In the genomic region with DNA sequence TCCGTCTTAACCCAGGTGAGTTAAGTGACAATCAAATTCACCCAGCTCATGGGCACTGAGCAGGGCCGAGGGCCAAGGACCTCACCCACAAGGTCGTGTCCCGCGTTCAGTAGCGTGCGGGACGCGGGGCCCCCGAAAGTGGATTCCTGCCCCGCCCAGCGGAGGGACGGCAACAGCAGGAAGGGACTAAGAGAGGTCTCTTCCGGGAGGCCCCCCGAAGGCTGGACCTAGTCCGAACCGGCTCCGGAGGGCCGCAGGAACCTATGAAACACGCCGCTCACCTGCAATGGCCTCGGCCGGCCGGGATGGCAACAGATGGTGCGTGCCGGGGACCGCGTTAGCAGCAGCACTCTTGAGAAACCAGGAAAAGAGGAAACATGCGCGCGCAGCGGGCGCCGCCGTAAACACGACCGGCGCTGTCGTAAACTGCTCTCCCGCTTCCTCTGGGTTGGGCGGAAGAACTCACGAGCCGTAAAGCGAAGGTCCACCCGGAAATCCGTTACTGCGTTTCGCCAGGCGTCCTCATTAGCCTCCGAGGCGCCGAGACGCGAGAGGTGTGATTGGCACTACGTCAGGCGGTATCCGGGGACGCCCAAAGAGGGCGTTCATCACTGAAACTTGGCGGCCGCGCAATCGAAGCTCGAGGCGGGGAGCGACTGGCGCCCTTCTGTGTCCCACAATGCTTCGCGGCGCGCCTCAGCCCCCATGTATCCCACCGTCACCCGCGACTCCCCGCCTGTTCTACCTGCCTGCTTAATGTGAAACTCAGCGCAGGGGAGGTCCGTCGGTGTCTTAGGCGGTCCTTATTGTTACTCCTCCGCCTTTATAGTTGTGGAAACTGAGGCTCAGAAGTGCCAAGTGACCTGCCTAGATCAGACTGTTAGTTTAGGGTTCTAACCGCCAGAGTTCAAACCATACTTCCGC, we compare ENCODE assay signal across 1 cellular context.
TF ChIP-seq lines count a peak whose summit lies in the region.

A gene with protein sequence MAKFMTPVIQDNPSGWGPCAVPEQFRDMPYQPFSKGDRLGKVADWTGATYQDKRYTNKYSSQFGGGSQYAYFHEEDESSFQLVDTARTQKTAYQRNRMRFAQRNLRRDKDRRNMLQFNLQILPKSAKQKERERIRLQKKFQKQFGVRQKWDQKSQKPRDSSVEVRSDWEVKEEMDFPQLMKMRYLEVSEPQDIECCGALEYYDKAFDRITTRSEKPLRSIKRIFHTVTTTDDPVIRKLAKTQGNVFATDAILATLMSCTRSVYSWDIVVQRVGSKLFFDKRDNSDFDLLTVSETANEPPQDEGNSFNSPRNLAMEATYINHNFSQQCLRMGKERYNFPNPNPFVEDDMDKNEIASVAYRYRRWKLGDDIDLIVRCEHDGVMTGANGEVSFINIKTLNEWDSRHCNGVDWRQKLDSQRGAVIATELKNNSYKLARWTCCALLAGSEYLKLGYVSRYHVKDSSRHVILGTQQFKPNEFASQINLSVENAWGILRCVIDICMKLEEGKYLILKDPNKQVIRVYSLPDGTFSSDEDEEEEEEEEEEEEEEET (minus strand): TSS at position 372 of the 924 bp plus-strand sequence. CDS start 3,045 bp downstream, outside the sequence.

TF ChIP-seq in HepG2, 621 proteins besides CTCF, POLR2A, EP300 and RAD21 (continued from another document and continues in another):
- TF ChIP-seq, protein P1, sequence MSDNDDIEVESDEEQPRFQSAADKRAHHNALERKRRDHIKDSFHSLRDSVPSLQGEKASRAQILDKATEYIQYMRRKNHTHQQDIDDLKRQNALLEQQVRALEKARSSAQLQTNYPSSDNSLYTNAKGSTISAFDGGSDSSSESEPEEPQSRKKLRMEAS (IDR thresholded peaks at IDR 0.05), result peak; percentile 93
- no peak for TF ChIP-seq SOX6 (IDR thresholded peaks at IDR 0.05)
- TF ChIP-seq SOX6 (CRISPR knock-in tag; IDR thresholded peaks at IDR 0.05), result peak; percentile 70; the same call in 1 of the 2 replicates
- TF ChIP-seq, protein P2, sequence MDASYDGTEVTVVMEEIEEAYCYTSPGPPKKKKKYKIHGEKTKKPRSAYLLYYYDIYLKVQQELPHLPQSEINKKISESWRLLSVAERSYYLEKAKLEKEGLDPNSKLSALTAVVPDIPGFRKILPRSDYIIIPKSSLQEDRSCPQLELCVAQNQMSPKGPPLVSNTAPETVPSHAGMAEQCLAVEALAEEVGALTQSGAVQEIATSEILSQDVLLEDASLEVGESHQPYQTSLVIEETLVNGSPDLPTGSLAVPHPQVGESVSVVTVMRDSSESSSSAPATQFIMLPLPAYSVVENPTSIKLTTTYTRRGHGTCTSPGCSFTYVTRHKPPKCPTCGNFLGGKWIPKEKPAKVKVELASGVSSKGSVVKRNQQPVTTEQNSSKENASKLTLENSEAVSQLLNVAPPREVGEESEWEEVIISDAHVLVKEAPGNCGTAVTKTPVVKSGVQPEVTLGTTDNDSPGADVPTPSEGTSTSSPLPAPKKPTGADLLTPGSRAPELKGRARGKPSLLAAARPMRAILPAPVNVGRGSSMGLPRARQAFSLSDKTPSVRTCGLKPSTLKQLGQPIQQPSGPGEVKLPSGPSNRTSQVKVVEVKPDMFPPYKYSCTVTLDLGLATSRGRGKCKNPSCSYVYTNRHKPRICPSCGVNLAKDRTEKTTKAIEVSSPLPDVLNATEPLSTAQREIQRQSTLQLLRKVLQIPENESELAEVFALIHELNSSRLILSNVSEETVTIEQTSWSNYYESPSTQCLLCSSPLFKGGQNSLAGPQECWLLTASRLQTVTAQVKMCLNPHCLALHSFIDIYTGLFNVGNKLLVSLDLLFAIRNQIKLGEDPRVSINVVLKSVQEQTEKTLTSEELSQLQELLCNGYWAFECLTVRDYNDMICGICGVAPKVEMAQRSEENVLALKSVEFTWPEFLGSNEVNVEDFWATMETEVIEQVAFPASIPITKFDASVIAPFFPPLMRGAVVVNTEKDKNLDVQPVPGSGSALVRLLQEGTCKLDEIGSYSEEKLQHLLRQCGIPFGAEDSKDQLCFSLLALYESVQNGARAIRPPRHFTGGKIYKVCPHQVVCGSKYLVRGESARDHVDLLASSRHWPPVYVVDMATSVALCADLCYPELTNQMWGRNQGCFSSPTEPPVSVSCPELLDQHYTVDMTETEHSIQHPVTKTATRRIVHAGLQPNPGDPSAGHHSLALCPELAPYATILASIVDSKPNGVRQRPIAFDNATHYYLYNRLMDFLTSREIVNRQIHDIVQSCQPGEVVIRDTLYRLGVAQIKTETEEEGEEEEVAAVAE (CRISPR knock-in tag; IDR thresholded peaks at IDR 0.05; ENCODE audit: borderline replicate concordance), result peak; percentile 85; the same call in 1 of the 2 replicates
- TF ChIP-seq, protein P3, sequence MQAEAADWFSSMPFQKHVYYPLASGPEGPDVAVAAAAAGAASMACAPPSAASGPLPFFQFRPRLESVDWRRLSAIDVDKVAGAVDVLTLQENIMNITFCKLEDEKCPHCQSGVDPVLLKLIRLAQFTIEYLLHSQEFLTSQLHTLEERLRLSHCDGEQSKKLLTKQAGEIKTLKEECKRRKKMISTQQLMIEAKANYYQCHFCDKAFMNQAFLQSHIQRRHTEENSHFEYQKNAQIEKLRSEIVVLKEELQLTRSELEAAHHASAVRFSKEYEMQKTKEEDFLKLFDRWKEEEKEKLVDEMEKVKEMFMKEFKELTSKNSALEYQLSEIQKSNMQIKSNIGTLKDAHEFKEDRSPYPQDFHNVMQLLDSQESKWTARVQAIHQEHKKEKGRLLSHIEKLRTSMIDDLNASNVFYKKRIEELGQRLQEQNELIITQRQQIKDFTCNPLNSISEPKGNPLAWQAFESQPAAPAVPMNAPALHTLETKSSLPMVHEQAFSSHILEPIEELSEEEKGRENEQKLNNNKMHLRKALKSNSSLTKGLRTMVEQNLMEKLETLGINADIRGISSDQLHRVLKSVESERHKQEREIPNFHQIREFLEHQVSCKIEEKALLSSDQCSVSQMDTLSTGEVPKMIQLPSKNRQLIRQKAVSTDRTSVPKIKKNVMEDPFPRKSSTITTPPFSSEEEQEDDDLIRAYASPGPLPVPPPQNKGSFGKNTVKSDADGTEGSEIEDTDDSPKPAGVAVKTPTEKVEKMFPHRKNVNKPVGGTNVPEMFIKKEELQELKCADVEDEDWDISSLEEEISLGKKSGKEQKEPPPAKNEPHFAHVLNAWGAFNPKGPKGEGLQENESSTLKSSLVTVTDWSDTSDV (CRISPR knock-in tag; IDR thresholded peaks at IDR 0.05), result no peak
- TF ChIP-seq ZNF460 (CRISPR knock-in tag; IDR thresholded peaks at IDR 0.05; ENCODE audit: borderline replicate concordance), result no peak; the same call in 1 of the 2 replicates
- peak; percentile 84; the same call in 1 of the 2 replicates for TF ChIP-seq ZNF430 (CRISPR knock-in tag; IDR thresholded peaks at IDR 0.05)
- TF ChIP-seq, protein P4, sequence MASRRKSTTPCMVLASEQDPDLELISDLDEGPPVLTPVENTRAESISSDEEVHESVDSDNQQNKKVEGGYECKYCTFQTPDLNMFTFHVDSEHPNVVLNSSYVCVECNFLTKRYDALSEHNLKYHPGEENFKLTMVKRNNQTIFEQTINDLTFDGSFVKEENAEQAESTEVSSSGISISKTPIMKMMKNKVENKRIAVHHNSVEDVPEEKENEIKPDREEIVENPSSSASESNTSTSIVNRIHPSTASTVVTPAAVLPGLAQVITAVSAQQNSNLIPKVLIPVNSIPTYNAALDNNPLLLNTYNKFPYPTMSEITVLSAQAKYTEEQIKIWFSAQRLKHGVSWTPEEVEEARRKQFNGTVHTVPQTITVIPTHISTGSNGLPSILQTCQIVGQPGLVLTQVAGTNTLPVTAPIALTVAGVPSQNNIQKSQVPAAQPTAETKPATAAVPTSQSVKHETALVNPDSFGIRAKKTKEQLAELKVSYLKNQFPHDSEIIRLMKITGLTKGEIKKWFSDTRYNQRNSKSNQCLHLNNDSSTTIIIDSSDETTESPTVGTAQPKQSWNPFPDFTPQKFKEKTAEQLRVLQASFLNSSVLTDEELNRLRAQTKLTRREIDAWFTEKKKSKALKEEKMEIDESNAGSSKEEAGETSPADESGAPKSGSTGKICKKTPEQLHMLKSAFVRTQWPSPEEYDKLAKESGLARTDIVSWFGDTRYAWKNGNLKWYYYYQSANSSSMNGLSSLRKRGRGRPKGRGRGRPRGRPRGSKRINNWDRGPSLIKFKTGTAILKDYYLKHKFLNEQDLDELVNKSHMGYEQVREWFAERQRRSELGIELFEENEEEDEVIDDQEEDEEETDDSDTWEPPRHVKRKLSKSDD (CRISPR knock-in tag; IDR thresholded peaks at IDR 0.05; ENCODE audit: low read depth), result peak; percentile 73; the same call in 1 of the 2 replicates
- peak; percentile 93 for TF ChIP-seq KMT2A (CRISPR knock-in tag; IDR thresholded peaks at IDR 0.05)
- no peak for TF ChIP-seq NFE2 (CRISPR knock-in tag; IDR thresholded peaks at IDR 0.05)
- TF ChIP-seq SIN3B (IDR thresholded peaks at IDR 0.05; ENCODE audit: low read length), result no peak
- no peak for TF ChIP-seq RBM39 (IDR thresholded peaks at IDR 0.05; ENCODE audit: low read depth, low read length, poor library complexity, severe bottlenecking)
- TF ChIP-seq, protein P5, sequence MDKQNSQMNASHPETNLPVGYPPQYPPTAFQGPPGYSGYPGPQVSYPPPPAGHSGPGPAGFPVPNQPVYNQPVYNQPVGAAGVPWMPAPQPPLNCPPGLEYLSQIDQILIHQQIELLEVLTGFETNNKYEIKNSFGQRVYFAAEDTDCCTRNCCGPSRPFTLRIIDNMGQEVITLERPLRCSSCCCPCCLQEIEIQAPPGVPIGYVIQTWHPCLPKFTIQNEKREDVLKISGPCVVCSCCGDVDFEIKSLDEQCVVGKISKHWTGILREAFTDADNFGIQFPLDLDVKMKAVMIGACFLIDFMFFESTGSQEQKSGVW (CRISPR knock-in tag; IDR thresholded peaks at IDR 0.05; ENCODE audit: borderline replicate concordance), result no peak
- TF ChIP-seq ZNF34 (CRISPR knock-in tag; IDR thresholded peaks at IDR 0.05; ENCODE audit: borderline replicate concordance), result no peak
- peak; percentile 98 for TF ChIP-seq YEATS2 (CRISPR knock-in tag; IDR thresholded peaks at IDR 0.05; ENCODE audit: borderline replicate concordance)
- TF ChIP-seq SYNCRIP (IDR thresholded peaks at IDR 0.05; ENCODE audit: insufficient read depth, low read depth, low read length), result no peak
- no peak for TF ChIP-seq ZKSCAN1 (IDR thresholded peaks at IDR 0.05; ENCODE audit: low read length)
- TF ChIP-seq ZNF3 (CRISPR knock-in tag; IDR thresholded peaks at IDR 0.05), result no peak
- no peak for TF ChIP-seq PAF1 (CRISPR knock-in tag; IDR thresholded peaks at IDR 0.05)
- TF ChIP-seq, protein P6, sequence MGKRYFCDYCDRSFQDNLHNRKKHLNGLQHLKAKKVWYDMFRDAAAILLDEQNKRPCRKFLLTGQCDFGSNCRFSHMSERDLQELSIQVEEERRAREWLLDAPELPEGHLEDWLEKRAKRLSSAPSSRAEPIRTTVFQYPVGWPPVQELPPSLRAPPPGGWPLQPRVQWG (CRISPR knock-in tag; IDR thresholded peaks at IDR 0.05; ENCODE audit: borderline replicate concordance, low read depth), result no peak
- TF ChIP-seq ZNF234 (CRISPR knock-in tag; conservative IDR thresholded peaks at IDR 0.05), result no peak
- TF ChIP-seq, protein P7, sequence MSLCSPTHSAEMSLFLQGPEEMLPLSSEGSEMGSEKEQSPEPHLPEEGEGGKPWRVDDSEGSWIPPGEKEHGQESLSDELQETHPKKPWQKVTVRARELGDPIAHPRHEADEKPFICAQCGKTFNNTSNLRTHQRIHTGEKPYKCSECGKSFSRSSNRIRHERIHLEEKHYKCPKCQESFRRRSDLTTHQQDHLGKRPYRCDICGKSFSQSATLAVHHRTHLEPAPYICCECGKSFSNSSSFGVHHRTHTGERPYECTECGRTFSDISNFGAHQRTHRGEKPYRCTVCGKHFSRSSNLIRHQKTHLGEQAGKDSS (CRISPR knock-in tag; IDR thresholded peaks at IDR 0.05; ENCODE audit: borderline replicate concordance, low read depth), result peak; percentile 66; the same call in 1 of the 2 replicates
- TF ChIP-seq ZFAT (CRISPR knock-in tag; conservative IDR thresholded peaks at IDR 0.05), result no peak
- TF ChIP-seq, protein P8, sequence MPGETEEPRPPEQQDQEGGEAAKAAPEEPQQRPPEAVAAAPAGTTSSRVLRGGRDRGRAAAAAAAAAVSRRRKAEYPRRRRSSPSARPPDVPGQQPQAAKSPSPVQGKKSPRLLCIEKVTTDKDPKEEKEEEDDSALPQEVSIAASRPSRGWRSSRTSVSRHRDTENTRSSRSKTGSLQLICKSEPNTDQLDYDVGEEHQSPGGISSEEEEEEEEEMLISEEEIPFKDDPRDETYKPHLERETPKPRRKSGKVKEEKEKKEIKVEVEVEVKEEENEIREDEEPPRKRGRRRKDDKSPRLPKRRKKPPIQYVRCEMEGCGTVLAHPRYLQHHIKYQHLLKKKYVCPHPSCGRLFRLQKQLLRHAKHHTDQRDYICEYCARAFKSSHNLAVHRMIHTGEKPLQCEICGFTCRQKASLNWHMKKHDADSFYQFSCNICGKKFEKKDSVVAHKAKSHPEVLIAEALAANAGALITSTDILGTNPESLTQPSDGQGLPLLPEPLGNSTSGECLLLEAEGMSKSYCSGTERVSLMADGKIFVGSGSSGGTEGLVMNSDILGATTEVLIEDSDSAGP (CRISPR knock-in tag; IDR thresholded peaks at IDR 0.05; ENCODE audit: borderline replicate concordance), result peak; percentile 94
- no peak for TF ChIP-seq REXO4 (CRISPR knock-in tag; IDR thresholded peaks at IDR 0.05; ENCODE audit: borderline replicate concordance)
- TF ChIP-seq, protein P9, sequence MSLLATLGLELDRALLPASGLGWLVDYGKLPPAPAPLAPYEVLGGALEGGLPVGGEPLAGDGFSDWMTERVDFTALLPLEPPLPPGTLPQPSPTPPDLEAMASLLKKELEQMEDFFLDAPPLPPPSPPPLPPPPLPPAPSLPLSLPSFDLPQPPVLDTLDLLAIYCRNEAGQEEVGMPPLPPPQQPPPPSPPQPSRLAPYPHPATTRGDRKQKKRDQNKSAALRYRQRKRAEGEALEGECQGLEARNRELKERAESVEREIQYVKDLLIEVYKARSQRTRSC (CRISPR knock-in tag; IDR thresholded peaks at IDR 0.05; ENCODE audit: low read depth), result no peak
- TF ChIP-seq ZNF878 (CRISPR knock-in tag; IDR thresholded peaks at IDR 0.05), result no peak
- TF ChIP-seq ZNF260 (CRISPR knock-in tag; IDR thresholded peaks at IDR 0.05; ENCODE audit: borderline replicate concordance, low read depth), result 0 out of 2 replicates have a peak, but pooled peaks have one; percentile 16
- TF ChIP-seq, protein P10, sequence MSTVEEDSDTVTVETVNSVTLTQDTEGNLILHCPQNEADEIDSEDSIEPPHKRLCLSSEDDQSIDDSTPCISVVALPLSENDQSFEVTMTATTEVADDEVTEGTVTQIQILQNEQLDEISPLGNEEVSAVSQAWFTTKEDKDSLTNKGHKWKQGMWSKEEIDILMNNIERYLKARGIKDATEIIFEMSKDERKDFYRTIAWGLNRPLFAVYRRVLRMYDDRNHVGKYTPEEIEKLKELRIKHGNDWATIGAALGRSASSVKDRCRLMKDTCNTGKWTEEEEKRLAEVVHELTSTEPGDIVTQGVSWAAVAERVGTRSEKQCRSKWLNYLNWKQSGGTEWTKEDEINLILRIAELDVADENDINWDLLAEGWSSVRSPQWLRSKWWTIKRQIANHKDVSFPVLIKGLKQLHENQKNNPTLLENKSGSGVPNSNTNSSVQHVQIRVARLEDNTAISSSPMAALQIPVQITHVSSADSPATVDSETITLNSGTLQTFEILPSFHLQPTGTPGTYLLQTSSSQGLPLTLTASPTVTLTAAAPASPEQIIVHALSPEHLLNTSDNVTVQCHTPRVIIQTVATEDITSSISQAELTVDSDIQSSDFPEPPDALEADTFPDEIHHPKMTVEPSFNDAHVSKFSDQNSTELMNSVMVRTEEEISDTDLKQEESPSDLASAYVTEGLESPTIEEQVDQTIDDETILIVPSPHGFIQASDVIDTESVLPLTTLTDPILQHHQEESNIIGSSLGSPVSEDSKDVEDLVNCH (CRISPR knock-in tag; IDR thresholded peaks at IDR 0.05), result 0 out of 2 replicates have a peak, but pooled peaks have one; percentile 40
- TF ChIP-seq SALL2 (CRISPR knock-in tag; IDR thresholded peaks at IDR 0.05), result peak; percentile 82; the same call in 1 of the 2 replicates
